8 cellular contexts compared by ENCODE assay signal in genomic region chr1:148263128-148263905, GRCh38.
DNase-seq lines count a peak whose midpoint lies in the region; ATAC-seq and TF ChIP-seq lines count a peak whose summit lies in the region.

No MANE protein-coding gene starts in this region.

- no peaks in the 10 kb centered on the region for H3K9me3 Mint-ChIP-seq in activated naive CD8-positive, alpha-beta T cell treated with anti-CD3 and anti-CD28 coated beads, Interleukin-2, amount 10 ng/mL, durations not matched to agents 7 days and 5 days

- ATAC-seq in GM18909 (IDR thresholded peaks at IDR 0.05; ENCODE audit: poor library complexity, unreplicated experiment): peak; percentile 68
- peak; percentile 88 for ATAC-seq in activated naive CD8-positive, alpha-beta T cell treated with anti-CD3 and anti-CD28 coated beads, Interleukin-2, amount 10 ng/mL, durations not matched to agents 7 days and 5 days (ENCODE audit: low read depth)

- H3K36me3 ChIP-seq in left ventricle myocardium inferior: no peaks in the 10 kb centered on the region
- H3K36me3 ChIP-seq in vagina: no peaks in the 10 kb centered on the region

- intact Hi-C loops in left ventricle myocardium inferior (cut with micrococcal nuclease): no loop called here
- intact Hi-C loops in posterior vena cava (cut with DNase I): no loop called here
- intact Hi-C loops in vagina (cut with DNase I): no loop called here

- CTCF ChIA-PET in AG04449 (lab: Yijun Ruan, JAX): no interaction called here

- H3K27ac ChIP-seq in left ventricle myocardium inferior (replicated peaks): no peak overlapping the region
- peak overlapping the region; percentile 26 for H3K27ac ChIP-seq in vagina

- H3K27ac Mint-ChIP-seq in activated naive CD8-positive, alpha-beta T cell treated with anti-CD3 and anti-CD28 coated beads, Interleukin-2, amount 10 ng/mL, durations not matched to agents 7 days and 5 days: peak overlapping the region; percentile 84

- peaks cover 29% of the 10 kb centered on the region for H3K27me3 Mint-ChIP-seq in activated naive CD8-positive, alpha-beta T cell treated with anti-CD3 and anti-CD28 coated beads, Interleukin-2, amount 10 ng/mL, durations not matched to agents 7 days and 5 days

- peaks cover 57% of the 10 kb centered on the region for H3K27me3 ChIP-seq in left ventricle myocardium inferior (ENCODE audit: low read depth)
- no peaks in the 10 kb centered on the region for H3K27me3 ChIP-seq in vagina

- peak overlapping the region; percentile 86 for H3K4me3 Mint-ChIP-seq in activated naive CD8-positive, alpha-beta T cell treated with anti-CD3 and anti-CD28 coated beads, Interleukin-2, amount 10 ng/mL, durations not matched to agents 7 days and 5 days

- H3K36me3 Mint-ChIP-seq in activated naive CD8-positive, alpha-beta T cell treated with anti-CD3 and anti-CD28 coated beads, Interleukin-2, amount 10 ng/mL, durations not matched to agents 7 days and 5 days: no peaks in the 10 kb centered on the region

- peak overlapping the region; percentile 51 for H3K4me3 ChIP-seq in AG04449 (ENCODE audit: low read depth, low read length)
- H3K4me3 ChIP-seq in left ventricle myocardium inferior: peak overlapping the region; percentile 61
- H3K4me3 ChIP-seq in vagina: peak overlapping the region; percentile 51 to 55

- POLR2A ChIA-PET in AG04449 (lab: Yijun Ruan, JAX): no interaction called here
- POLR2A ChIA-PET in activated naive CD8-positive, alpha-beta T cell treated with anti-CD3 and anti-CD28 coated beads, Interleukin-2, amount 10 ng/mL, durations not matched to agents 7 days and 5 days (lab: Charles Lee): interaction anchor here (0.5 to 2.7 kb wide), 10 partner anchors 9 to 1179 kb away, joined by 3 to 93 read pairs (median 6); no protein-coding TSS in a partner anchor

- DNase-seq in AG04449 (ENCODE audit: low read depth, low spot score): no peak
- peak; percentile 77 for DNase-seq in HPDE6-E6E7 (ENCODE audit: extremely low spot score)
- peak; percentile 96 for DNase-seq in SHP77 treated with DMSO at 0.1 percent for 48 hours (lab: John Stamatoyannopoulos, UW)
- DNase-seq in activated naive CD8-positive, alpha-beta T cell treated with anti-CD3 and anti-CD28 coated beads, Interleukin-2, amount 10 ng/mL, durations not matched to agents 7 days and 5 days: peak; percentile 67
- peak; percentile 16 for DNase-seq in left ventricle myocardium inferior
- DNase-seq in posterior vena cava (ENCODE audit: low spot score): peak; percentile 88
- no peak for DNase-seq in vagina (ENCODE audit: extremely low spot score in 2 of 2)

- peak in 1 of 2 donors; percentile 57 for TF ChIP-seq POLR2A in vagina (IDR thresholded peaks at IDR 0.05)

- TF ChIP-seq CTCF in AG04449 (IDR thresholded peaks at IDR 0.05; ENCODE audit: insufficient read depth, low read length, missing control alignments) (no peak), left ventricle myocardium inferior (IDR thresholded peaks at IDR 0.05; ENCODE audit: borderline replicate concordance) (no peak), vagina (IDR thresholded peaks at IDR 0.05) (no peak)

- H3K4me1 Mint-ChIP-seq in activated naive CD8-positive, alpha-beta T cell treated with anti-CD3 and anti-CD28 coated beads, Interleukin-2, amount 10 ng/mL, durations not matched to agents 7 days and 5 days: peaks cover 12% of the 10 kb centered on the region

- peaks cover 13% of the 10 kb centered on the region for H3K4me1 ChIP-seq in left ventricle myocardium inferior
- H3K4me1 ChIP-seq in vagina: peaks cover 17% of the 10 kb centered on the region

- H3K9me3 ChIP-seq in left ventricle myocardium inferior (replicated peaks) (no peaks in the 10 kb centered on the region), vagina (no peaks in the 10 kb centered on the region)

Comparison
In these comparisons a context has a peak if more than half of its experiments do, and no peak if none do; other contexts are left out.
1. DNase-seq: peak in HPDE6-E6E7 (single experiment), SHP77 treated with DMSO at 0.1 percent for 48 hours (single experiment), activated naive CD8-positive, alpha-beta T cell treated with anti-CD3 and anti-CD28 coated beads, Interleukin-2, amount 10 ng/mL, durations not matched to agents 7 days and 5 days (single experiment), left ventricle myocardium inferior (single experiment) and posterior vena cava (single experiment); none in AG04449 (single experiment) and vagina (0 of 2).
2. Peak in every context shown above with its lines, with median percentiles within 50 percentile points of each other: H3K4me3 ChIP-seq.